In the genomic region with DNA sequence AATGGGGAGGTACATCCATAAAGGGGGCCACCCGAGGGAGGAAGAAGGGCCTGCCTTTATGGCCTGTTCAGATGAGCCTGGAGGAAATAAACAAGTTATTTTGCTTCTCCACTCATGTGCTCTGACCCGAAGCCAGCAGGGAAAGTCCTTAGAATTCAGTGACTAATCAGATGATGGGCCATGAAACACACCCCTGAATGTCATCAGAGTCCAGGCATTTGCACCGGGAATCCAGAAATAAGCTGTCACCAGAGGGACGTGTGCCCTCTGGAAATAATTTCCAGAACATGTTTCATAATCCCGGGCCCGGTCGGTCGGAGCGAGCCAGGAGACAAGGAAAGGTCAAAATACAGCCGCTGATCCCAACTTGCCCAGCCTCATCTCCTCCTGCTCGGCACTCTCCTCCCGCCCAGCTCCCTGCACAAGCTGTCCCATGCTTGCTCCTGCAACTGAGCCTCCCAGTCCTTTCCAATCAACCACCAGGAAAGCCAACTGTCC, we compare ENCODE assay signal across 8 cellular contexts.
DNase-seq lines count a peak whose midpoint lies in the region; ATAC-seq and TF ChIP-seq lines count a peak whose summit lies in the region.

No MANE protein-coding gene starts in this region.

- no peaks in the 10 kb centered on the region for H3K27me3 ChIP-seq in suprapubic skin

- peak; percentile 82 for ATAC-seq in left colon
- ATAC-seq in GM21825 (IDR thresholded peaks at IDR 0.05; ENCODE audit: unreplicated experiment), result no peak
- no peak for ATAC-seq in HG03159 (IDR thresholded peaks at IDR 0.05; ENCODE audit: unreplicated experiment)

- no peak for TF ChIP-seq EP300 in suprapubic skin (IDR thresholded peaks at IDR 0.05)

- no peak overlapping the region for H3K27ac Mint-ChIP-seq in activated naive CD8-positive, alpha-beta T cell treated with anti-CD3 and anti-CD28 coated beads for 36 hours

- H3K36me3 ChIP-seq in suprapubic skin, result no peaks in the 10 kb centered on the region

- peaks cover 21% of the 10 kb centered on the region for H3K4me1 ChIP-seq in suprapubic skin

- intact Hi-C loops in left colon (cut with DNase I, micrococcal nuclease), result no loop called here

- peaks cover 48% of the 10 kb centered on the region for H3K4me1 Mint-ChIP-seq in activated naive CD8-positive, alpha-beta T cell treated with anti-CD3 and anti-CD28 coated beads for 36 hours

- H3K9me3 Mint-ChIP-seq in activated naive CD8-positive, alpha-beta T cell treated with anti-CD3 and anti-CD28 coated beads for 36 hours, result no peaks in the 10 kb centered on the region

- no peaks in the 10 kb centered on the region for H3K27me3 Mint-ChIP-seq in activated naive CD8-positive, alpha-beta T cell treated with anti-CD3 and anti-CD28 coated beads for 36 hours

- H3K4me3 Mint-ChIP-seq in activated naive CD8-positive, alpha-beta T cell treated with anti-CD3 and anti-CD28 coated beads for 36 hours, result no peak overlapping the region

- WGBS in suprapubic skin, result 28% methylated on average over 12 of the region's 12 CpGs

- H3K27ac ChIP-seq in suprapubic skin, result peak overlapping the region; percentile 78

- no peaks in the 10 kb centered on the region for H3K9me3 ChIP-seq in suprapubic skin

- H3K4me3 ChIP-seq in cardiac fibroblast (replicated peaks in 1 of 2; ENCODE audit: low read depth in 2 of 2, low read length in 2 of 2) (no peak overlapping the region), suprapubic skin (no peak overlapping the region)

- TF ChIP-seq POLR2A in suprapubic skin (IDR thresholded peaks at IDR 0.05), result no peak

- DNase-seq in HS-5 (ENCODE audit: low read depth) (peak; percentile 92), cardiac fibroblast (ENCODE audit: low read depth in 2 of 2) (peak; percentile 59 to 92), left colon (peak; percentile 64 to 84), suprapubic skin (ENCODE audit: low spot score in 2 of 2) (peak; percentile 90 to 91), COLO829 (ENCODE audit: low spot score) (no peak)
- DNase-seq in activated naive CD8-positive, alpha-beta T cell treated with anti-CD3 and anti-CD28 coated beads for 36 hours, result no peak

- TF ChIP-seq CTCF in cardiac fibroblast (IDR thresholded peaks at IDR 0.05; ENCODE audit: low read depth, low read length), result no peak
- no peak for TF ChIP-seq CTCF in suprapubic skin (IDR thresholded peaks at IDR 0.05)

- peaks cover 7% of the 10 kb centered on the region for H3K36me3 Mint-ChIP-seq in activated naive CD8-positive, alpha-beta T cell treated with anti-CD3 and anti-CD28 coated beads for 36 hours

Comparison
In these comparisons a context has a peak if more than half of its experiments do, and no peak if none do; other contexts are left out.
1. DNase-seq: peak in HS-5 (single experiment), cardiac fibroblast (2 of 2), left colon (2 of 2) and suprapubic skin (2 of 2); none in COLO829 (single experiment) and activated naive CD8-positive, alpha-beta T cell treated with anti-CD3 and anti-CD28 coated beads for 36 hours (single experiment).